Comparison of ENCODE assay signal across 1 cellular context in genomic region chr12:56041579-56042429, GRCh38.
TF ChIP-seq lines count a peak whose summit lies in the region.

TSS of gene RPS26 (plus strand) at chr12:56041918. CDS start at chr12:56042167, 249 bp downstream.

TF ChIP-seq in K562, 482 proteins besides CTCF, POLR2A, EP300 and RAD21 (continued from another document and continues in another):
- no peak for TF ChIP-seq ZBTB43 (CRISPR knock-in tag; IDR thresholded peaks at IDR 0.05)
- TF ChIP-seq POLR3A (IDR thresholded peaks at IDR 0.05; ENCODE audit: borderline replicate concordance, extremely low read depth, insufficient read depth, insufficient read length) = no peak
- no peak for TF ChIP-seq PRPF4 (IDR thresholded peaks at IDR 0.05; ENCODE audit: insufficient read depth, low read depth, low read length, poor library complexity, severe bottlenecking)
- TF ChIP-seq CBFA2T2 (conservative IDR thresholded peaks at IDR 0.05) = no peak
- peak; percentile 100 for TF ChIP-seq KDM5B (IDR thresholded peaks at IDR 0.05; ENCODE audit: insufficient replicate concordance, low read depth, low read length)
- TF ChIP-seq FOXM1 (IDR thresholded peaks at IDR 0.05; ENCODE audit: low read depth) = peak; percentile 69
- no peak for TF ChIP-seq FOXM1 (CRISPR knock-in tag; IDR thresholded peaks at IDR 0.05; ENCODE audit: low read depth)
- peak; percentile 39 for TF ChIP-seq ARHGAP35 (IDR thresholded peaks at IDR 0.05; ENCODE audit: partially characterized antibody)
- TF ChIP-seq CXXC5 (CRISPR knock-in tag; IDR thresholded peaks at IDR 0.05) = peak; percentile 99
- TF ChIP-seq SMC3 (conservative IDR thresholded peaks at IDR 0.05; ENCODE audit: insufficient read depth, low read depth, low read length) = peak; percentile 57
- TF ChIP-seq ZFP91 (CRISPR knock-in tag; IDR thresholded peaks at IDR 0.05) = peak; percentile 74
- TF ChIP-seq PKNOX1 (IDR thresholded peaks at IDR 0.05) = peak; percentile 66
- peak; percentile 92 for TF ChIP-seq RNF2 (IDR thresholded peaks at IDR 0.05)
- peak in 1 of 2 experiments; percentile 99; a peak in 2 of 4 replicates for TF ChIP-seq ZNF639 (CRISPR knock-in tag; conservative IDR thresholded peaks at IDR 0.05 in 1 of 2, IDR thresholded peaks at IDR 0.05 in 1 of 2)
- peak; percentile 78 for TF ChIP-seq MBD2 (IDR thresholded peaks at IDR 0.05; ENCODE audit: borderline replicate concordance, low read depth)
- peak; percentile 64 for TF ChIP-seq E2F1 (CRISPR knock-in tag; IDR thresholded peaks at IDR 0.05)
- TF ChIP-seq HEY1 (CRISPR knock-in tag; IDR thresholded peaks at IDR 0.05; ENCODE audit: borderline replicate concordance) = peak; percentile 80; the same call in 1 of the 2 replicates
- no peak for TF ChIP-seq TFE3 (CRISPR knock-in tag; IDR thresholded peaks at IDR 0.05)
- TF ChIP-seq ZNF778 (CRISPR knock-in tag; IDR thresholded peaks at IDR 0.05) = no peak
- TF ChIP-seq WHSC1 (IDR thresholded peaks at IDR 0.05; ENCODE audit: low read length) = no peak
- no peak for TF ChIP-seq RFX5 (IDR thresholded peaks at IDR 0.05; ENCODE audit: low read depth, low read length)
- TF ChIP-seq ESRRA (IDR thresholded peaks at IDR 0.05; ENCODE audit: borderline replicate concordance, low read depth) = peak; percentile 82
- TF ChIP-seq ZKSCAN8 (CRISPR knock-in tag; IDR thresholded peaks at IDR 0.05) = 0 out of 2 replicates have a peak, but pooled peaks have one; percentile 24
- peak; percentile 55; the same call in 1 of the 2 replicates for TF ChIP-seq RAD51 (IDR thresholded peaks at IDR 0.05; ENCODE audit: borderline replicate concordance, low read depth)
- peak in 2 of 3 experiments; percentile 68 to 89 for TF ChIP-seq YY1 (IDR thresholded peaks at IDR 0.05; ENCODE audit: borderline replicate concordance in 1 of 3, control insufficient read depth in 1 of 3, extremely low read depth in 1 of 3, insufficient read depth in 3 of 3, insufficient read length in 1 of 3, insufficient replicate concordance in 2 of 3, low read depth in 1 of 3, low read length in 2 of 3)
- no peak for TF ChIP-seq ZNF280B (CRISPR knock-in tag; IDR thresholded peaks at IDR 0.05)
- TF ChIP-seq NFIC (IDR thresholded peaks at IDR 0.05) = peak; percentile 72
- 0 out of 2 replicates have a peak, but pooled peaks have one; percentile 25 for TF ChIP-seq ZKSCAN1 (IDR thresholded peaks at IDR 0.05; ENCODE audit: low read depth, low read length)
- peak; percentile 67 for TF ChIP-seq OTX1 (CRISPR knock-in tag; IDR thresholded peaks at IDR 0.05)
- no peak for TF ChIP-seq ATF2 (CRISPR knock-in tag; IDR thresholded peaks at IDR 0.05)
- no peak for TF ChIP-seq FIP1L1 (IDR thresholded peaks at IDR 0.05; ENCODE audit: low read depth, low read length, poor library complexity, severe bottlenecking)
- TF ChIP-seq ZNF324 (CRISPR knock-in tag; IDR thresholded peaks at IDR 0.05) = no peak
- peak; percentile 66; the same call in 1 of the 2 replicates for TF ChIP-seq PTTG1 (tag; IDR thresholded peaks at IDR 0.05; ENCODE audit: low read depth)
- no peak for TF ChIP-seq NR0B1 (IDR thresholded peaks at IDR 0.05; ENCODE audit: partially characterized antibody)
- 0 out of 2 replicates have a peak, but pooled peaks have one; percentile 23 for TF ChIP-seq ZBED1 (IDR thresholded peaks at IDR 0.05)
- peak in 1 of 2 experiments; percentile 77; a peak in 2 of 4 replicates for TF ChIP-seq CSDE1 (IDR thresholded peaks at IDR 0.05)
- no peak for TF ChIP-seq ZNF174 (CRISPR knock-in tag; IDR thresholded peaks at IDR 0.05)
- TF ChIP-seq AFF4 (CRISPR knock-in tag; IDR thresholded peaks at IDR 0.05) = no peak; the same call in 1 of the 2 replicates
